1 cellular context compared by ENCODE assay signal in genomic region chr7:148835854-148836253, GRCh38.
A peak's percentile ranks its signal among the peaks of the same experiment; 100 is the strongest.
TF ChIP-seq lines count a peak whose summit lies in the region.

No MANE protein-coding gene starts in this region.

TF ChIP-seq in K562, 482 proteins besides CTCF, POLR2A, EP300 and RAD21:
- TF ChIP-seq TRIM25 (IDR thresholded peaks at IDR 0.05; ENCODE audit: borderline replicate concordance) (no peak), ZNF316 (IDR thresholded peaks at IDR 0.05) (0 out of 2 replicates have a peak, but pooled peaks have one; percentile 25)
TF ChIP-seq in K562: peak in this region for 1.
